In the genomic region with DNA sequence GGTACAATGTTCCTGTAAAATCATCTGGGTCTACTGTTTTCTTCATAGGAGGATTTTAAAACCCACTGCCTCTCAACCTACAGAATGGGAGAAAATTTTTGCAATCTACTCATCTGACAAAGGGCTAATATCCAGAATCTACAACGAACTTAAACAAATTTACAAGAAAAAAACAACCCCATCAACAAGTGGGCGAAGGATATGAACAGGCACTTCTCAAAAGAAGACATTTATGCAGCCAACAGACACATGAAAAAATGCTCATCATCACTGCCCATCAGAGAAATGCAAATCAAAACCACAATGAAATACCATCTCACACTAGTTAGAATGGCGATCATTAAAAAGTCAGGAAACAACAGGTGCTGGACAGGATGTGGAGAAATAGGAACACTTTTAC, we compare ENCODE assay signal across 1 cellular context.
TF ChIP-seq lines count a peak whose summit lies in the region.
"Not testable (repeated sequence)": the region's sequence is repeated elsewhere in the genome, so short reads cannot be mapped to it uniquely, and the experiment has no call there.

No MANE protein-coding gene starts in this region.

- not testable (repeated sequence) for H3K27ac ChIP-seq in HEK293 (ENCODE audit: extremely low read depth, low read depth, low read length)

- H3K36me3 ChIP-seq in HEK293 (ENCODE audit: control insufficient read depth in 2 of 2, insufficient read depth in 1 of 2, low read length in 2 of 2): not testable (repeated sequence)

- not testable (repeated sequence) for TF ChIP-seq CTCF in HEK293 (tag by site-specific recombination; IDR thresholded peaks at IDR 0.05)

- H3K4me3 ChIP-seq in HEK293 (ENCODE audit: low read depth, low read length): not testable (repeated sequence)

- POLR2A ChIA-PET in HEK293 (lab: Yijun Ruan, JAX): not testable (repeated sequence)

- CTCF ChIA-PET in HEK293 (lab: Yijun Ruan, JAX): not testable (repeated sequence)

- not testable (repeated sequence) for H3K4me1 ChIP-seq in HEK293 (ENCODE audit: control insufficient read depth, insufficient read depth, low read length)

- H3K9me3 ChIP-seq in HEK293 (ENCODE audit: control insufficient read depth, insufficient read depth, low read depth, low read length): not testable (repeated sequence)

TF ChIP-seq in HEK293, 187 proteins besides CTCF, POLR2A, EP300 and RAD21:
- peak; percentile 60; the same call in 1 of the 2 replicates for TF ChIP-seq SCRT1 (tag by site-specific recombination; IDR thresholded peaks at IDR 0.05; ENCODE audit: borderline replicate concordance)
- peak; percentile 52; the same call in 1 of the 2 replicates for TF ChIP-seq SCRT2 (tag by site-specific recombination; IDR thresholded peaks at IDR 0.05)
